ENCODE assay signal across 12 cellular contexts in genomic region chr2:62201307-62201706, GRCh38. TPM values are rescaled to one million over a fixed set of nuclear protein-coding genes. Genes with fewer than 3 reads are reported as not detected.
DNase-seq lines count a peak whose midpoint lies in the region; ATAC-seq and TF ChIP-seq lines count a peak whose summit lies in the region.
"Had no signal": no experiment of that assay in that cellular context is flagged by ENCODE, and none has a peak within 500 bp of the region (broad histone marks: within the 10 kb centered on the region; RNA-seq: fewer than 3 reads in every experiment).

No MANE protein-coding gene starts in this region.

- peaks cover 59% of the 10 kb centered on the region for H3K4me1 ChIP-seq in BLaER1
- peaks cover 2% of the 10 kb centered on the region for H3K4me1 ChIP-seq in fibroblast of lung (ENCODE audit: control insufficient read depth, extremely low read depth, insufficient read depth, low read length)

- no peak overlapping the region for H3K4me3 ChIP-seq in BLaER1
- H3K4me3 ChIP-seq in fibroblast of lung (replicated peaks in 1 of 4; ENCODE audit: control extremely low read depth in 1 of 4, insufficient read depth in 1 of 4, low read depth in 3 of 4, low read length in 4 of 4), result no peak overlapping the region
- H3K4me3 ChIP-seq: gastroesophageal sphincter, stomach had no signal

- no peak for TF ChIP-seq CTCF in fibroblast of lung (conservative IDR thresholded peaks at IDR 0.05 in 1 of 2, IDR thresholded peaks at IDR 0.05 in 1 of 2; ENCODE audit: low read depth in 1 of 2, low read length in 2 of 2)

- H3K27ac ChIP-seq in BLaER1, result no peak overlapping the region
- no peak overlapping the region for H3K27ac ChIP-seq in fibroblast of lung (ENCODE audit: insufficient read depth, low read length)
- H3K27ac ChIP-seq: gastroesophageal sphincter, stomach had no signal

- no peak overlapping the region for H2AFZ ChIP-seq in fibroblast of lung (ENCODE audit: low read length)

- ATAC-seq in GM18870 (IDR thresholded peaks at IDR 0.05; ENCODE audit: unreplicated experiment), result no peak
- ATAC-seq: gastroesophageal sphincter, HepG2, Panc1 had no signal

- H3K9me3 ChIP-seq in BLaER1, result peaks cover 13% of the 10 kb centered on the region
- no peaks in the 10 kb centered on the region for H3K9me3 ChIP-seq in fibroblast of lung (ENCODE audit: control insufficient read depth, insufficient read depth, low read depth, low read length)
- H3K9me3 ChIP-seq: gastroesophageal sphincter, stomach had no signal

- H3K27me3 ChIP-seq in BLaER1, result no peaks in the 10 kb centered on the region
- H3K27me3 ChIP-seq in fibroblast of lung (ENCODE audit: control insufficient read depth, insufficient read depth, low read length), result no peaks in the 10 kb centered on the region
- H3K27me3 ChIP-seq: gastroesophageal sphincter, stomach had no signal

- peaks cover 98% of the 10 kb centered on the region for H4K20me1 ChIP-seq in BLaER1
- H4K20me1 ChIP-seq in fibroblast of lung (ENCODE audit: control insufficient read depth, extremely low read depth, insufficient read depth, low read length), result no peaks in the 10 kb centered on the region

- peak overlapping the region; percentile 84 for H3K4me2 ChIP-seq in BLaER1
- H3K4me2 ChIP-seq in fibroblast of lung (ENCODE audit: extremely low read depth, insufficient read depth, low read length), result peak overlapping the region; percentile 37

- DNase-seq in EH (ENCODE audit: low read depth) (peak; percentile 77), NCI-H748 treated with DMSO at 0.1 percent for 48 hours (lab: John Stamatoyannopoulos, UW) (peak; percentile 55), fibroblast of lung (ENCODE audit: low read depth in 2 of 2) (peak; percentile 50 to 66), D341Med (ENCODE audit: low spot score) (no peak), globus pallidus (ENCODE audit: low spot score) (no peak), NK-92 (lab: John Stamatoyannopoulos, UW; ENCODE audit: unreplicated experiment) (no peak)
- DNase-seq: stomach had no signal

- peaks cover 26% of the 10 kb centered on the region for H3K79me2 ChIP-seq in fibroblast of lung (ENCODE audit: control insufficient read depth, insufficient read depth, low read length)

- H3K9ac ChIP-seq in BLaER1 (no peak overlapping the region), fibroblast of lung (ENCODE audit: insufficient read depth, low read length) (no peak overlapping the region)

- peaks cover 25% of the 10 kb centered on the region for H3K36me3 ChIP-seq in BLaER1
- H3K36me3 ChIP-seq in fibroblast of lung (ENCODE audit: control insufficient read depth, insufficient read depth, low read length), result no peaks in the 10 kb centered on the region
- H3K36me3 ChIP-seq: gastroesophageal sphincter, stomach had no signal

RNA-seq across cellular contexts. Expression of gene B3GNT2, which starts 5.4 kb away (rescaled TPM):
- total RNA-seq in fibroblast of lung, result 13.4 and 15.4 TPM in 2 replicates
- 10.7 and 13.0 TPM in 2 replicates for polyA plus RNA-seq in fibroblast of lung
- polyA plus RNA-seq in fibroblast of lung (2012), result 7.5 and 9.0 TPM in 2 replicates
- polyA minus RNA-seq in fibroblast of lung (ENCODE audit: low replicate concordance), result 5.6 and 11.1 TPM in 2 replicates

Comparison
In these comparisons a context has a peak if more than half of its experiments do, and no peak if none do; other contexts are left out.
1. DNase-seq: peak in EH (single experiment), NCI-H748 treated with DMSO at 0.1 percent for 48 hours (single experiment) and fibroblast of lung (2 of 2); none in D341Med (single experiment), globus pallidus (single experiment) and NK-92 (single experiment).